ENCODE assay signal across 14 cellular contexts in genomic region chr20:32051720-32052089, GRCh38. TPM values are rescaled to one million over a fixed set of nuclear protein-coding genes. Genes with fewer than 3 reads are reported as not detected.
DNase-seq lines count a peak whose midpoint lies in the region; ATAC-seq, FAIRE-seq and TF ChIP-seq lines count a peak whose summit lies in the region.
"Had no signal": no experiment of that assay in that cellular context is flagged by ENCODE, and none has a peak within 500 bp of the region (broad histone marks: within the 10 kb centered on the region; RNA-seq: fewer than 3 reads in every experiment).

No MANE protein-coding gene starts in this region.

- H3K36me3 Mint-ChIP-seq in CD14-positive monocyte (peaks cover 20 to 36% of the 10 kb centered on the region in 2 donors), nephron (ENCODE audit: low read depth) (no peaks in the 10 kb centered on the region)
- H3K36me3 Mint-ChIP-seq in dendritic cell treated with granulocyte-macrophage colony-stimulating factor and Interleukin-4, amounts not matched to agents 40 ng/mL and 50 ng/mL, for 4 days (ENCODE audit: low read depth): peaks cover 47% of the 10 kb centered on the region

- TF ChIP-seq CTCF in CD14-positive monocyte (IDR thresholded peaks at IDR 0.05) (no peak), nephron (IDR thresholded peaks at IDR 0.05; ENCODE audit: unreplicated experiment in 3 of 3) (no peak), thyroid gland (IDR thresholded peaks at IDR 0.05) (no peak)

- no peak for FAIRE-seq in GM12892 (lab: Jason Lieb, UNC)
- FAIRE-seq: D721Med had no signal

- peak overlapping the region; percentile 98 to 99 (median 98) for H3K27ac Mint-ChIP-seq in CD14-positive monocyte
- H3K27ac Mint-ChIP-seq in dendritic cell treated with granulocyte-macrophage colony-stimulating factor and Interleukin-4, amounts not matched to agents 40 ng/mL and 50 ng/mL, for 4 days: peak overlapping the region; percentile 99
- H3K27ac Mint-ChIP-seq in nephron: no peak overlapping the region

- no peak overlapping the region for H3K27ac ChIP-seq in thyroid gland

- H3K4me3 ChIP-seq in HAP-1 (peak overlapping the region; percentile 40), thyroid gland (replicated peaks in 1 of 3) (no peak overlapping the region)
- H3K4me3 ChIP-seq: lung had no signal

- no peaks in the 10 kb centered on the region for H3K36me3 ChIP-seq in HAP-1 (replicated peaks)
- H3K36me3 ChIP-seq in thyroid gland: no peaks in the 10 kb centered on the region

- H3K9me3 Mint-ChIP-seq in CD14-positive monocyte: peaks cover 0 to 2% (median 0%) of the 10 kb centered on the region in 7 donors
- no peaks in the 10 kb centered on the region for H3K9me3 Mint-ChIP-seq in dendritic cell treated with granulocyte-macrophage colony-stimulating factor and Interleukin-4, amounts not matched to agents 40 ng/mL and 50 ng/mL, for 4 days
- H3K9me3 Mint-ChIP-seq in nephron: peaks cover 9% of the 10 kb centered on the region

- in situ Hi-C loops in HAP-1 (cut with MboI; ENCODE audit: low sequenced_read_pairs): no loop called here

- ATAC-seq in GM18870 (IDR thresholded peaks at IDR 0.05; ENCODE audit: unreplicated experiment): no peak

- H3K4me1 Mint-ChIP-seq in CD14-positive monocyte: peaks cover 50% of the 10 kb centered on the region
- peaks cover 58% of the 10 kb centered on the region for H3K4me1 Mint-ChIP-seq in dendritic cell treated with granulocyte-macrophage colony-stimulating factor and Interleukin-4, amounts not matched to agents 40 ng/mL and 50 ng/mL, for 4 days (ENCODE audit: low read depth)
- peaks cover 9% of the 10 kb centered on the region for H3K4me1 Mint-ChIP-seq in nephron

- no peak for DNase-seq in CD14-positive monocyte (ENCODE audit: low spot score)
- no peak for DNase-seq in HAP-1 (ENCODE audit: low spot score in 2 of 2)
- no peak for DNase-seq in GM12892 (ENCODE audit: insufficient read length)
- no peak for DNase-seq in thyroid gland
- no peak for DNase-seq in stimulated activated CD4-positive, alpha-beta T cell treated with anti-CD3 and anti-CD28 coated beads, Interleukin-4, amount 100 ng/mL, for 4 hours
- DNase-seq: NCI-H345; SHP77; stimulated activated CD4-positive, alpha-beta T cell treated with anti-CD3 and anti-CD28 coated beads, Interleukin-12 subunit alpha, Interleukin-12 subunit beta, amount 100 ng/mL, for 4 hours had no signal

- intact Hi-C loops in CD14-positive monocyte (cut with micrococcal nuclease): loop anchor here (2.0 kb wide), 3 partner anchors 13 to 15 kb away; no protein-coding TSS in a partner anchor
- intact Hi-C loops in dendritic cell treated with granulocyte-macrophage colony-stimulating factor and Interleukin-4, amounts not matched to agents 40 ng/mL and 50 ng/mL, for 4 days (cut with micrococcal nuclease): loop anchor here (1.0 to 2.0 kb wide), 3 partner anchors 11 to 17 kb away; no protein-coding TSS in a partner anchor
- intact Hi-C loops in thyroid gland (cut with DNase I): no loop called here

- peaks cover 4% of the 10 kb centered on the region; the same call in 1 of the 2 replicates for H3K4me1 ChIP-seq in HAP-1
- H3K4me1 ChIP-seq in thyroid gland: peaks cover 6 to 13% of the 10 kb centered on the region in 2 donors

- H3K27me3 ChIP-seq in HAP-1 (ENCODE audit: low read depth): no peaks in the 10 kb centered on the region
- H3K27me3 ChIP-seq in thyroid gland: peaks cover 17% of the 10 kb centered on the region

- TF ChIP-seq POLR2A in GM12892 (IDR thresholded peaks at IDR 0.05; ENCODE audit: low read depth, low read length) (no peak), thyroid gland (IDR thresholded peaks at IDR 0.05) (no peak)

- WGBS in thyroid gland, 2 donors: 12 to 14% methylated on average over 14 of the region's 14 CpGs

- H3K9me3 ChIP-seq in HAP-1 (no peaks in the 10 kb centered on the region), thyroid gland (no peaks in the 10 kb centered on the region)

- H3K4me3 Mint-ChIP-seq in CD14-positive monocyte: peak overlapping the region; percentile 95 to 97
- peak overlapping the region; percentile 85 for H3K4me3 Mint-ChIP-seq in dendritic cell treated with granulocyte-macrophage colony-stimulating factor and Interleukin-4, amounts not matched to agents 40 ng/mL and 50 ng/mL, for 4 days
- H3K4me3 Mint-ChIP-seq in nephron: peak overlapping the region; percentile 63 to 72 (median 69)

- H3K27me3 Mint-ChIP-seq in CD14-positive monocyte (ENCODE audit: low read depth in 3 of 3) (peaks cover 0 to 2% (median 1%) of the 10 kb centered on the region in 3 donors), nephron (ENCODE audit: low read depth) (peaks cover 86% of the 10 kb centered on the region)
- no peaks in the 10 kb centered on the region for H3K27me3 Mint-ChIP-seq in dendritic cell treated with granulocyte-macrophage colony-stimulating factor and Interleukin-4, amounts not matched to agents 40 ng/mL and 50 ng/mL, for 4 days

RNA-seq across cellular contexts. Expression of gene HCK, which starts 0.3 kb away (rescaled TPM):
- polyA plus RNA-seq in CD14-positive monocyte: 100 to 1,000 TPM; 526 to 688 TPM
- polyA plus RNA-seq in GM12892 (2012; ENCODE audit: missing spikeins): 70.4 TPM
- total RNA-seq in thyroid gland: 1 to 10 TPM; 3.1 to 5.9 (median 4.8) TPM
- total RNA-seq: LHCN-M2 had no signal

RNA-seq across cellular contexts. Expression of gene CCM2L, which starts 41.5 kb away (rescaled TPM):
- polyA plus RNA-seq in CD14-positive monocyte: not detected
- not detected for polyA plus RNA-seq in GM12892 (2012; ENCODE audit: missing spikeins)
- 10 to 100 TPM in 1 of 4 donors, 1 to 10 TPM in 3; 7.4 to 16.0 (median 9.7) TPM for total RNA-seq in thyroid gland
- total RNA-seq: LHCN-M2 had no signal

RNA-seq across cellular contexts. Expression of gene TM9SF4, which starts 57.8 kb away (rescaled TPM):
- 10 to 100 TPM; 49.7 to 78.5 TPM for polyA plus RNA-seq in CD14-positive monocyte
- polyA plus RNA-seq in GM12892 (2012; ENCODE audit: missing spikeins): 22.0 TPM
- total RNA-seq in thyroid gland: 10 to 100 TPM; 28.8 to 46.0 (median 38.0) TPM

Comparison
In these comparisons a context has a peak if more than half of its experiments do, and no peak if none do; other contexts are left out.
1. H3K27ac Mint-ChIP-seq: peak in CD14-positive monocyte (7 of 7) and dendritic cell treated with granulocyte-macrophage colony-stimulating factor and Interleukin-4, amounts not matched to agents 40 ng/mL and 50 ng/mL, for 4 days (single experiment); none in nephron (0 of 3).
2. Peak in every context shown above with its lines, with median percentiles within 50 percentile points of each other: H3K4me3 Mint-ChIP-seq.